8 cellular contexts compared by ENCODE assay signal in the genomic region with DNA sequence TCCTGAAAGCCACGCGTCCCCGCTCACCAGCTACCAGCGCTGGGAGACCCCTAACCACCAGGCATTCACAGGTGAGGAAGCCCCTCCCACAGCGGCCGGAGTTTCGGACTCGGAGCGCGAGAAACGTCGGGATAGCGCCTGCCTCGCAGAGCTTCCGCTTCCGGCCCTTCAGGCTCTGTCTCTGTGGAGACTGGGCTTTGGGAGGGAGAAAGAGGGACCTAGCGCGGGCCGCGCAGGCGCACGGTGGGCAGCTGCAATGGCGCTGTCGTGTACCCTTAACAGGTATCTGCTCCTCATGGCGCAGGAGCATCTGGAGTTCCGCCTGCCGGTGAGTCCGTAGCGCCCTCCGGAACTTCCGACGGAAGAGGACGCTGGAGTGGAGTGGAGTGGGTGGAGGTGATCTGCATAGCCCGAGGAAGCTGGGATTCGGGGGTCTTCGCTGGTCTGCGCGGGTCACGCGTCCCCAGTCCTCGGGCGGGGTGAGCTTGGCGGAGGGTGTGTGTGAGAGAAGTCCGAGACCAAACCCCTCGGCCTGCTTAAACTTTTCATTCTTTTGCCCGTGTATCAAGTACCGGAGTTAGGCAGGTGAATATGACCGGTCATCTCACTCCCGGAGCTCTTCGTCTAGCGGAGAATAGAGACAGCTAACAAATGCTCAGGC. TPM values are rescaled to one million over a fixed set of nuclear protein-coding genes. Genes with fewer than 3 reads are reported as not detected.
DNase-seq lines count a peak whose midpoint lies in the region; ATAC-seq, FAIRE-seq and TF ChIP-seq lines count a peak whose summit lies in the region.

A gene (plus strand): TSS at position 246 of the 661 bp plus-strand sequence. CDS start 11 bp downstream, at position 257.

- H3K9me3 ChIP-seq in NT2/D1 (ENCODE audit: insufficient read depth, low read length) (no peaks in the 10 kb centered on the region), mucosa of descending colon (no peaks in the 10 kb centered on the region)

- BruUV-seq in Calu3 (replicated peaks; lab: Mats Ljungman, UMichigan) = TSS peak; percentile 62

- no peaks in the 10 kb centered on the region for H3K36me3 Mint-ChIP-seq in Calu3 (ENCODE audit: insufficient read depth, unreplicated experiment)

- no peaks in the 10 kb centered on the region for H3K9me3 Mint-ChIP-seq in Calu3 (ENCODE audit: low read depth, unreplicated experiment)

- intact Hi-C loops in Calu3 (cut with micrococcal nuclease; ENCODE audit: unreplicated experiment) (no loop called here), mucosa of descending colon (cut with DNase I, micrococcal nuclease) (loop anchor here in 1 of 2 donors (10.0 kb wide), 1 partner anchor 682 kb away; a partner anchor contains a TSS)

- CTCF ChIA-PET in Calu3 (lab: Charles Lee) = interaction anchor here (0.5 to 1.6 kb wide), 4 partner anchors 12 to 196 kb away, joined by 3 to 9 read pairs (median 6); a partner anchor contains a TSS

- H3K27ac ChIP-seq in epithelial cell of prostate = peak within 1 kb of the TSS; percentile 86

- H3K4me1 ChIP-seq in NT2/D1 (ENCODE audit: insufficient read depth, insufficient read length) = no peaks in the 10 kb centered on the region
- peaks cover 15% of the 10 kb centered on the region for H3K4me1 ChIP-seq in mucosa of descending colon (ENCODE audit: low read depth)

- H3K27ac Mint-ChIP-seq in Calu3 (ENCODE audit: unreplicated experiment) = no peak within 1 kb of the TSS

- FAIRE-seq in HTR-8/SVneo (lab: Jason Lieb, UNC) = peak; percentile 49

- H3K4me1 Mint-ChIP-seq in Calu3 (ENCODE audit: low read depth, unreplicated experiment) = no peaks in the 10 kb centered on the region

- peak within 1 kb of the TSS; percentile 85 for H3K4me3 ChIP-seq in NT2/D1 (ENCODE audit: insufficient read length, low read depth)
- peak within 1 kb of the TSS; percentile 58 for H3K4me3 ChIP-seq in mucosa of descending colon

- H3K36me3 ChIP-seq in NT2/D1 (ENCODE audit: insufficient read depth, insufficient read length, low read length) = peaks cover 2% of the 10 kb centered on the region
- no peaks in the 10 kb centered on the region for H3K36me3 ChIP-seq in mucosa of descending colon (ENCODE audit: low read depth)

- no peaks in the 10 kb centered on the region for H3K27me3 ChIP-seq in NT2/D1 (ENCODE audit: insufficient read depth, insufficient read length)

- TF ChIP-seq CTCF in Calu3 (IDR thresholded peaks at IDR 0.05; ENCODE audit: unreplicated experiment) (no peak), mucosa of descending colon (IDR thresholded peaks at IDR 0.05) (no peak)

- no peak within 1 kb of the TSS for H3K4me3 Mint-ChIP-seq in Calu3 (ENCODE audit: low read depth, unreplicated experiment)

- DNase-seq in Calu3 (peak; percentile 83), HTR-8/SVneo (ENCODE audit: insufficient read length, low spot score) (peak; percentile 95), NT2/D1 (ENCODE audit: low read depth, low spot score) (peak; percentile 80), epithelial cell of prostate (ENCODE audit: low read depth, low spot score) (peak; percentile 33), mucosa of descending colon (peak; percentile 89 to 92 (median 91))
- DNase-seq in activated CD8-positive, alpha-beta memory T cell treated with anti-CD3 and anti-CD28 coated beads, Interleukin-2, amount 50 U/mL, for 4 hours = peak; percentile 77
- peak; percentile 50 to 59 for DNase-seq in stimulated activated CD8-positive, alpha-beta memory T cell treated with anti-CD3 and anti-CD28 coated beads, Interleukin-4, amount 100 ng/mL, for 1 hour (ENCODE audit: low read depth in 2 of 2, low spot score in 1 of 2)

- peak within 1 kb of the TSS; percentile 89 for H3K9ac ChIP-seq in NT2/D1 (ENCODE audit: insufficient read length, low read depth)

- H3K27me3 Mint-ChIP-seq in Calu3 (ENCODE audit: unreplicated experiment) = no peaks in the 10 kb centered on the region

- ATAC-seq in GM21381 (IDR thresholded peaks at IDR 0.05; ENCODE audit: unreplicated experiment) = peak; percentile 94
- ATAC-seq in mucosa of descending colon = peak; percentile 97

RNA-seq across cellular contexts. Expression of the gene that starts here (rescaled TPM):
- total RNA-seq in Calu3 (2022) (20.2 and 27.7 TPM in 2 replicates), mucosa of descending colon (10 to 100 TPM; 20.7 to 22.7 (median 21.5) TPM)

Comparison
In these comparisons a context has a peak if more than half of its experiments do, and no peak if none do; other contexts are left out.
1. Peak in every context shown above with its lines: DNase-seq, ATAC-seq, H3K4me3 ChIP-seq and H3K27ac ChIP-seq.
2. DNase-seq: peak in every context shown above with its lines; median percentile 95 in HTR-8/SVneo; 91 in mucosa of descending colon; 83 in Calu3; 80 in NT2/D1; 77 in activated CD8-positive, alpha-beta memory T cell treated with anti-CD3 and anti-CD28 coated beads, Interleukin-2, amount 50 U/mL, for 4 hours; 54 in stimulated activated CD8-positive, alpha-beta memory T cell treated with anti-CD3 and anti-CD28 coated beads, Interleukin-4, amount 100 ng/mL, for 1 hour; 33 in epithelial cell of prostate.